ENCODE assay signal across 25 cellular contexts in genomic region chr11:116509566-116509965, GRCh38.
"Had no signal": no experiment of that assay in that cellular context is flagged by ENCODE, and none has a peak within 500 bp of the region (broad histone marks: within the 10 kb centered on the region; RNA-seq: fewer than 3 reads in every experiment).

No MANE protein-coding gene starts in this region.

- H3K4me3 ChIP-seq: neural progenitor cell, right atrium auricular region, smooth muscle cell, stomach, thyroid gland had no signal

- H3K27me3 ChIP-seq: brain microvascular endothelial cell, neural progenitor cell, right atrium auricular region, thyroid gland had no signal

- ATAC-seq: activated CD8-positive, alpha-beta memory T cell treated with anti-CD3 and anti-CD28 coated beads, Interleukin-2, amount 10 ng/mL, durations not matched to agents 7 days and 5 days; activated CD8-positive, alpha-beta T cell treated with anti-CD3 and anti-CD28 coated beads for 36 hours; naive thymus-derived CD4-positive, alpha-beta T cell; stimulated activated naive B cell treated with anti-CD40 and anti-IgM and Interleukin-4, amounts not matched to agents 10 μg/mL and 1 μg/mL and 100 μg/mL, for 72 hours had no signal

- H3K9ac ChIP-seq: neural progenitor cell had no signal

- H3K27ac ChIP-seq: brain microvascular endothelial cell, neural progenitor cell, right atrium auricular region, stomach, thyroid gland had no signal

- H3K4me2 ChIP-seq: neural progenitor cell, smooth muscle cell had no signal

- H3K36me3 ChIP-seq: brain microvascular endothelial cell, neural progenitor cell, right atrium auricular region, stomach, thyroid gland had no signal

- H3K4me1 ChIP-seq: right atrium auricular region, stomach had no signal

- FAIRE-seq: colon, frontal cortex had no signal

- H2AFZ ChIP-seq: neural progenitor cell had no signal

- DNase-seq: activated B cell treated with CpG ODN at 0.5 μM for 24 hours; activated CD4-positive, alpha-beta T cell treated with anti-CD3 and anti-CD28 coated beads, Interleukin-2, amount 50 U/mL, for 1 hour; activated CD8-positive, alpha-beta memory T cell treated with anti-CD3 and anti-CD28 coated beads, Interleukin-2, amount 10 ng/mL, durations not matched to agents 7 days and 5 days; activated CD8-positive, alpha-beta T cell treated with anti-CD3 and anti-CD28 coated beads for 36 hours; activated effector memory CD4-positive, alpha-beta T cell treated with Interleukin-2 at 50 U/mL for 16 hours; activated naive CD4-positive, alpha-beta T cell treated with Interleukin-2 at 50 U/mL for 16 hours; activated T-cell treated with anti-CD3 and anti-CD28 coated beads for 4 hours; anterior cingulate cortex; brain microvascular endothelial cell; caudate nucleus; effector CD8-positive, alpha-beta T cell; islet precursor cell; mammary epithelial cell; naive thymus-derived CD4-positive, alpha-beta T cell; stimulated activated CD4-positive, alpha-beta T cell treated with anti-CD3 and anti-CD28 coated beads, Interleukin-1b, Interleukin-23, amount 100 ng/mL, for 48 hours; stimulated activated naive B cell treated with anti-CD40 and anti-IgM and Interleukin-4, amounts not matched to agents 10 μg/mL and 1 μg/mL and 100 μg/mL, for 72 hours; stomach; SW 1271; T-helper 2 cell; thyroid gland had no signal

- H3K9me3 ChIP-seq: right atrium auricular region, stomach, thyroid gland had no signal
